In genomic region chr6:32968093-32968769, GRCh38 we compare ENCODE assay signal across 7 cellular contexts.
DNase-seq lines count a peak whose midpoint lies in the region; ATAC-seq and TF ChIP-seq lines count a peak whose summit lies in the region.

BRD2 (plus strand) TSS chr6:32968594; CDS start chr6:32972899, 4,305 bp downstream.

- ATAC-seq in HG03139 (IDR thresholded peaks at IDR 0.05; ENCODE audit: unreplicated experiment) = peak; percentile 19

- TF ChIP-seq POLR2A in GM18526 (IDR thresholded peaks at IDR 0.05; ENCODE audit: extremely low read depth, insufficient read length) = peak; percentile 70

- peak; percentile 96 for DNase-seq in NCI-H345 (lab: John Stamatoyannopoulos, UW)
- DNase-seq in activated CD4-positive, CD25-positive, alpha-beta regulatory T cell treated with anti-CD3 and anti-CD28 coated beads, Interleukin-2, amount 50 U/mL, for 16 hours (ENCODE audit: low read depth, low spot score) = peak; percentile 97
- DNase-seq in central memory CD4-positive, alpha-beta T cell = peak; percentile 98
- peak; percentile 95 for DNase-seq in iris pigment epithelial cell (ENCODE audit: low read depth)
- DNase-seq in stimulated activated CD4-positive, alpha-beta T cell treated with anti-CD3 and anti-CD28 coated beads, Interleukin-12 subunit alpha, Interleukin-12 subunit beta, amount 100 ng/mL, for 24 hours (ENCODE audit: low read depth in 2 of 2) = peak; percentile 91 to 93

Comparison
In these comparisons a context has a peak if more than half of its experiments do, and no peak if none do; other contexts are left out.
1. Peak in every context shown above with its lines: DNase-seq and ATAC-seq.